ENCODE assay signal across 11 cellular contexts in the genomic region with DNA sequence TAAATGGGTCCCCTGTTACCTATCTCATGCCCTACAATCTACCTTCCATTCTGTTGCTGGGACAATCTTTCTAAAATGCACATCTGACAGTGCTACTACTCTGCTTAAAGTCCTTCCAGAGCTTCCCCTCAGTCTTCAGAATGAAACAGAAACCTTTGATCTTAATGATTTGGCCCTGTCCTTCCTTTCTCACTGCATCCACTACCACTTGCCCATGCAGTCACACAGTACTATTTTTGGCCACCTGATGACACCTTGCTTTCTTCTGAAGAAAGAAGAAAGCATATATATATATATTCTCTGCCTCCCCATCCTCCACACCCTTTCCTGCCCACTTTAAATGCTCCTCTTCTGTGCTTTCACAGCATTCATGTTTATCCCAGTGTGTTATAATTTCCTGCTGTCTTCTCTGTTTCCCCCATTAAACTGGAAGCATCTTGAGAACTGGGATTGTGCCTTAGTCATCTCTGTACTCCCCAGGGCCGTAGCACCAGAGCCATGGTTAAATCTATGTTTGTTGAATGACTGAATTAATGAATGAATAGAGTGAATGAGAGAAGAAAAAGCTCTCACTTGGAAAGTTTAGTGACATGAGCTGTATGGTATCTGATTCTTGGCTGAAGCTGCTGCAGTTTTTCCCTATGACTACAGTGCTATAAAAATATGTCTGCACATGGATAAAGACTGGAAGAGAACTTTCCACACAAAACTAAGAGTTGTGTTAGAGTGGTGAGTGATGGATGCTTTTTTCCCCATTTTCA. TPM values are rescaled to one million over a fixed set of nuclear protein-coding genes. Genes with fewer than 3 reads are reported as not detected.
A peak's percentile ranks its signal among the peaks of the same experiment; 100 is the strongest.
DNase-seq lines count a peak whose midpoint lies in the region; ATAC-seq, FAIRE-seq and TF ChIP-seq lines count a peak whose summit lies in the region.
"Had no signal": no experiment of that assay in that cellular context is flagged by ENCODE, and none has a peak within 500 bp of the region (broad histone marks: within the 10 kb centered on the region; RNA-seq: fewer than 3 reads in every experiment).

No MANE protein-coding gene starts in this region.

- no peaks in the 10 kb centered on the region for H3K9me3 ChIP-seq in esophagus muscularis mucosa

- H3K4me3 ChIP-seq in cardiac fibroblast (replicated peaks in 1 of 2; ENCODE audit: low read depth in 2 of 2, low read length in 2 of 2): no peak overlapping the region
- H3K4me3 ChIP-seq in esophagus muscularis mucosa: no peak overlapping the region

- peak; percentile 7 for DNase-seq in GM12891 (ENCODE audit: insufficient read length, low spot score)
- DNase-seq in cardiac fibroblast (ENCODE audit: low read depth in 2 of 2): peak; percentile 41 to 54
- DNase-seq in NCI-H345 (lab: John Stamatoyannopoulos, UW): no peak
- DNase-seq in NCI-H69 (lab: John Stamatoyannopoulos, UW): no peak
- no peak for DNase-seq in Kasumi-1 (lab: John Stamatoyannopoulos, UW)
- no peak for DNase-seq in esophagus muscularis mucosa (ENCODE audit: extremely low spot score)
- DNase-seq: Calu3, naive B cell had no signal

- intact Hi-C loops in esophagus muscularis mucosa (cut with DNase I): no loop called here

- no peak for TF ChIP-seq EP300 in esophagus muscularis mucosa (IDR thresholded peaks at IDR 0.05)

- TF ChIP-seq POLR2A in GM12891 (IDR thresholded peaks at IDR 0.05; ENCODE audit: low read depth, low read length) (no peak), esophagus muscularis mucosa (IDR thresholded peaks at IDR 0.05; ENCODE audit: low read depth) (no peak)

- 28% methylated on average over 1 of the region's 1 CpG for WGBS in esophagus muscularis mucosa

- no peak for TF ChIP-seq CTCF in cardiac fibroblast (IDR thresholded peaks at IDR 0.05; ENCODE audit: low read depth, low read length)
- TF ChIP-seq CTCF in esophagus muscularis mucosa (IDR thresholded peaks at IDR 0.05): no peak

- ATAC-seq in GM21390 (IDR thresholded peaks at IDR 0.05; ENCODE audit: unreplicated experiment): peak; percentile 85
- ATAC-seq in HG03175 (IDR thresholded peaks at IDR 0.05; ENCODE audit: unreplicated experiment): peak; percentile 76

- H3K27ac ChIP-seq in esophagus muscularis mucosa (replicated peaks in 1 of 4): no peak overlapping the region

- no peaks in the 10 kb centered on the region for H3K36me3 ChIP-seq in esophagus muscularis mucosa

- peaks cover 0 to 9% (median 3%) of the 10 kb centered on the region in 4 donors for H3K4me1 ChIP-seq in esophagus muscularis mucosa

- H3K27me3 ChIP-seq in esophagus muscularis mucosa: peaks cover 0 to 11% (median 0%) of the 10 kb centered on the region in 4 donors

- peak; percentile 79 for FAIRE-seq in GM12891 (lab: Jason Lieb, UNC)

TF ChIP-seq in GM12891, 5 proteins besides CTCF, POLR2A, EP300 and RAD21:
- TF ChIP-seq PAX5 (IDR thresholded peaks at IDR 0.05; ENCODE audit: insufficient read depth, low read length, severe bottlenecking) (no peak), POU2F2 (IDR thresholded peaks at IDR 0.05; ENCODE audit: low read depth, low read length) (no peak), TAF1 (IDR thresholded peaks at IDR 0.05; ENCODE audit: low read depth, low read length) (no peak), POLR2AphosphoS5 (IDR thresholded peaks at IDR 0.05; ENCODE audit: low read depth, low read length) (no peak), SPI1 (IDR thresholded peaks at IDR 0.05; ENCODE audit: low read depth, low read length) (no peak)

RNA-seq across cellular contexts. Expression of a gene that starts 56.2 kb away (rescaled TPM):
- 0.21 TPM for polyA plus RNA-seq in GM12891 (2012; ENCODE audit: low read depth, missing spikeins)
- under 1 TPM in 3 of 4 donors, not detected in 1; 0.06 to 0.17 (median 0.06) TPM for total RNA-seq in esophagus muscularis mucosa
- total RNA-seq: Calu3, OCI-LY7 had no signal

Comparison
In these comparisons a context has a peak if more than half of its experiments do, and no peak if none do; other contexts are left out.
1. DNase-seq: peak in GM12891 (single experiment) and cardiac fibroblast (2 of 2); none in NCI-H345 (single experiment), NCI-H69 (single experiment), Kasumi-1 (0 of 2) and esophagus muscularis mucosa (single experiment).